ENCODE assay signal across 1 cellular context in the genomic region with DNA sequence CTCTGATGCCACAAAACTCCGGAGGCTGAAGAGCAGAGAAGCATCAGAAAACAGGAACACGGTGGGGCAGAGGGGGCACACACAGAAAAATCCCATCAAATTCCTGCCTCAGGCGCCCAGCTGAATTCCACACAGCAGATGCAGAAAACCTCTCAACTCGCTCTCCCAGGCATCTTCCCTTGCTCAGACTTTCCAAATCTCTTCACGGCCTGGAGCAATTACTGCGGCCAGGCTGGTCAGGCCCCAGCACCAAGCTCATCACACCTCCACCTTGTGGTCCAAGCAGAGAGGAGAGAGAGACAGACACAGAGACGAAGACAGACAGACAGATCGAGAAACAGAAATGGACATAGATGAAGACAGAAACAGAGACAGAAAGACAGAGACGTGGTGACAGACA.
TF ChIP-seq lines count a peak whose summit lies in the region.

No MANE protein-coding gene starts in this region.

TF ChIP-seq in HCT116, 20 proteins besides CTCF, POLR2A, EP300 and RAD21 (continued from another document):
- TF ChIP-seq, protein P1, sequence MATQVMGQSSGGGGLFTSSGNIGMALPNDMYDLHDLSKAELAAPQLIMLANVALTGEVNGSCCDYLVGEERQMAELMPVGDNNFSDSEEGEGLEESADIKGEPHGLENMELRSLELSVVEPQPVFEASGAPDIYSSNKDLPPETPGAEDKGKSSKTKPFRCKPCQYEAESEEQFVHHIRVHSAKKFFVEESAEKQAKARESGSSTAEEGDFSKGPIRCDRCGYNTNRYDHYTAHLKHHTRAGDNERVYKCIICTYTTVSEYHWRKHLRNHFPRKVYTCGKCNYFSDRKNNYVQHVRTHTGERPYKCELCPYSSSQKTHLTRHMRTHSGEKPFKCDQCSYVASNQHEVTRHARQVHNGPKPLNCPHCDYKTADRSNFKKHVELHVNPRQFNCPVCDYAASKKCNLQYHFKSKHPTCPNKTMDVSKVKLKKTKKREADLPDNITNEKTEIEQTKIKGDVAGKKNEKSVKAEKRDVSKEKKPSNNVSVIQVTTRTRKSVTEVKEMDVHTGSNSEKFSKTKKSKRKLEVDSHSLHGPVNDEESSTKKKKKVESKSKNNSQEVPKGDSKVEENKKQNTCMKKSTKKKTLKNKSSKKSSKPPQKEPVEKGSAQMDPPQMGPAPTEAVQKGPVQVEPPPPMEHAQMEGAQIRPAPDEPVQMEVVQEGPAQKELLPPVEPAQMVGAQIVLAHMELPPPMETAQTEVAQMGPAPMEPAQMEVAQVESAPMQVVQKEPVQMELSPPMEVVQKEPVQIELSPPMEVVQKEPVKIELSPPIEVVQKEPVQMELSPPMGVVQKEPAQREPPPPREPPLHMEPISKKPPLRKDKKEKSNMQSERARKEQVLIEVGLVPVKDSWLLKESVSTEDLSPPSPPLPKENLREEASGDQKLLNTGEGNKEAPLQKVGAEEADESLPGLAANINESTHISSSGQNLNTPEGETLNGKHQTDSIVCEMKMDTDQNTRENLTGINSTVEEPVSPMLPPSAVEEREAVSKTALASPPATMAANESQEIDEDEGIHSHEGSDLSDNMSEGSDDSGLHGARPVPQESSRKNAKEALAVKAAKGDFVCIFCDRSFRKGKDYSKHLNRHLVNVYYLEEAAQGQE (IDR thresholded peaks at IDR 0.05; ENCODE audit: low read depth): no peak
- TF ChIP-seq SRF (IDR thresholded peaks at IDR 0.05; ENCODE audit: low read depth): no peak
- no peak for TF ChIP-seq ZFX (IDR thresholded peaks at IDR 0.05)
- TF ChIP-seq ELF1 (IDR thresholded peaks at IDR 0.05; ENCODE audit: borderline replicate concordance, low read depth): no peak
TF ChIP-seq in HCT116: peak in this region for 0.
